Comparison of ENCODE assay signal across 8 cellular contexts in genomic region chr7:102363549-102364393, GRCh38. TPM values are rescaled to one million over a fixed set of nuclear protein-coding genes. Genes with fewer than 3 reads are reported as not detected.
DNase-seq lines count a peak whose midpoint lies in the region; ATAC-seq, FAIRE-seq and TF ChIP-seq lines count a peak whose summit lies in the region.
"Not testable (repeated sequence)": the region's sequence is repeated elsewhere in the genome, so short reads cannot be mapped to it uniquely, and the experiment has no call there.

No MANE protein-coding gene starts in this region.

- not testable (repeated sequence) for H3K36me3 ChIP-seq in prostate gland

- in situ Hi-C loops in GM13976 (cut with MboI; ENCODE audit: low sequenced_read_pairs, unreplicated experiment): not testable (repeated sequence)

- intact Hi-C loops in left ventricle myocardium superior (cut with micrococcal nuclease); prostate gland (cut with DNase I): not testable (repeated sequence)

- not testable (repeated sequence) for H3K27me3 ChIP-seq in prostate gland (replicated peaks; ENCODE audit: insufficient read depth)

- TF ChIP-seq POLR2A in prostate gland (IDR thresholded peaks at IDR 0.05): peak; percentile 67

- peak; percentile 80 for DNase-seq in GM13976 (ENCODE audit: low spot score)
- peak; percentile 88 for DNase-seq in NCI-H1436 treated with DMSO at 0.1 percent for 48 hours (lab: John Stamatoyannopoulos, UW)
- DNase-seq in T follicular helper cell (ENCODE audit: low read depth): peak; percentile 90
- peak; percentile 94 for DNase-seq in amniotic stem cell (lab: John Stamatoyannopoulos, UW)
- DNase-seq in left ventricle myocardium superior: peak; percentile 97
- peak; percentile 96 for DNase-seq in prostate gland (ENCODE audit: low spot score)
- peak; percentile 94 for DNase-seq in urothelium cell line (ENCODE audit: low spot score)

- under 1% methylated on average over 39 of the region's 76 CpGs for WGBS in prostate gland

- peak overlapping the region; percentile 83 to 88 for H3K4me3 ChIP-seq in prostate gland

- not testable (repeated sequence) for H3K9me3 ChIP-seq in prostate gland

- FAIRE-seq in urothelium cell line (lab: Jason Lieb, UNC): not testable (repeated sequence)

- H3K27ac ChIP-seq in prostate gland: peak overlapping the region; percentile 88 to 92

- peak; percentile 97 for ATAC-seq in HG02852 (IDR thresholded peaks at IDR 0.05; ENCODE audit: unreplicated experiment)
- peak; percentile 100 for ATAC-seq in left ventricle myocardium superior

- TF ChIP-seq CTCF in GM13976 (IDR thresholded peaks at IDR 0.05; ENCODE audit: borderline replicate concordance, control extremely low read depth, extremely low read depth, insufficient read depth, missing control alignments) (peak; percentile 6), prostate gland (IDR thresholded peaks at IDR 0.05) (peak in 2 of 4 experiments; percentile 38 to 43)

- not testable (repeated sequence) for H3K4me1 ChIP-seq in prostate gland (replicated peaks)

RNA-seq across cellular contexts. Expression of gene SPDYE6, which starts 7.5 kb away (rescaled TPM):
- not detected for total RNA-seq in left ventricle myocardium superior
- under 1 TPM in 1 of 2 donors, not detected in 1; 0.85 TPM for total RNA-seq in prostate gland

RNA-seq across cellular contexts. Expression of gene PRKRIP1, which starts 32.4 kb away (rescaled TPM):
- total RNA-seq in left ventricle myocardium superior: 11.8 TPM
- 10 to 100 TPM; 31.6 to 50.1 TPM for total RNA-seq in prostate gland

Comparison
In these comparisons a context has a peak if more than half of its experiments do, and no peak if none do; other contexts are left out.
1. Peak in every context shown above with its lines: DNase-seq, ATAC-seq, H3K4me3 ChIP-seq and H3K27ac ChIP-seq.